In the genomic region with DNA sequence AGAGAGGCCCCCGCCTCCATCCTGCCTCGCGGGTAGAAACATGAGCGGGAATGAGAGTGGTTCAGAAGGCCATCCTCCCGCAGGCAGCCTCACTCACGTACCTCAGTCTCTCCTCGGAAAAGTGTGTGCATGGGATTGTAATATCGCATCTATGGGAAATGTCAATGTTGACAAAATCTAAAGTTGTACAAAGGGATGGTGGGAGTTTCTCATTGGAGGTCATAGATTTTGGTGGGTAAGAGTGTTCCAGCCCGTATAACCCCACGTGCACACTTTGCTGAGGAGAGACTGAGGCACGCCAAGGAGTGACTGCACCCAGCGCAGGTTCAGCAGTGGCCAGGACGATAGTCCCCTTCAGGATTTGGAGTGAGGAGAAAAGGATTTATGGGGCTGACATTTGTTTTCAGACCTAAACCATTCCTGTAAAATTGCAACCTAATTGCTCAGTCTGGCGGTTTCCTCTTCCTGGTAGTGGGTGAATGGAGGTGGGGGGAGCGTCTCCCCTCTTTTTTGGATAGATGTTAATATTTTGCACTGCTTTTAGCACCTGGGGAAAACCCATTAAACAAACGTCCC, we compare ENCODE assay signal across 13 cellular contexts. TPM values are rescaled to one million over a fixed set of nuclear protein-coding genes. Genes with fewer than 3 reads are reported as not detected.
DNase-seq lines count a peak whose midpoint lies in the region; ATAC-seq, FAIRE-seq and TF ChIP-seq lines count a peak whose summit lies in the region.
"Had no signal": no experiment of that assay in that cellular context is flagged by ENCODE, and none has a peak within 500 bp of the region (broad histone marks: within the 10 kb centered on the region; RNA-seq: fewer than 3 reads in every experiment).

No MANE protein-coding gene starts in this region.

- ATAC-seq in A549, result no peak
- no peak for ATAC-seq in CD8-positive, alpha-beta T cell
- no peak for ATAC-seq in esophagus mucosa
- no peak for ATAC-seq in GM19351 (IDR thresholded peaks at IDR 0.05; ENCODE audit: unreplicated experiment)
- no peak for ATAC-seq in HG02763 (IDR thresholded peaks at IDR 0.05; ENCODE audit: unreplicated experiment)

- H3K36me3 ChIP-seq in CD8-positive, alpha-beta T cell (ENCODE audit: insufficient read depth, low read length), result no peaks in the 10 kb centered on the region
- H3K36me3 ChIP-seq in WERI-Rb-1, result no peaks in the 10 kb centered on the region
- H3K36me3 ChIP-seq: left lung had no signal

- intact Hi-C loops in CD8-positive, alpha-beta T cell (cut with DNase I, micrococcal nuclease), result no loop called here

- TF ChIP-seq POLR2A in A549 (IDR thresholded peaks at IDR 0.05; ENCODE audit: low read length), result no peak

- H3K36me3 Mint-ChIP-seq in CD8-positive, alpha-beta T cell, result peaks cover 2% of the 10 kb centered on the region
- peaks cover 0 to 3% (median 0%) of the 10 kb centered on the region in 3 donors for H3K36me3 Mint-ChIP-seq in immature natural killer cell

- TF ChIP-seq RAD21 in A549 (conservative IDR thresholded peaks at IDR 0.05 in 1 of 2, IDR thresholded peaks at IDR 0.05 in 1 of 2), result no peak

- CTCF ChIA-PET in A549 (lab: Yijun Ruan, JAX), result interaction anchor here (0.7 kb wide), 1 partner anchor 176 kb away, joined by 4 read pairs; no protein-coding TSS in a partner anchor
- CTCF ChIA-PET in CD8-positive, alpha-beta T cell (lab: Charles Lee), result no interaction called here

- no peak overlapping the region for H3K4me3 ChIP-seq in A549
- H3K4me3 ChIP-seq in CD8-positive, alpha-beta T cell (ENCODE audit: low read depth, low read length), result no peak overlapping the region
- H3K4me3 ChIP-seq in WERI-Rb-1 (ENCODE audit: low read depth, low read length), result no peak overlapping the region
- H3K4me3 ChIP-seq: hepatocyte, left lung had no signal

- H3K27ac Mint-ChIP-seq in CD8-positive, alpha-beta T cell, result peak overlapping the region; percentile 75
- peak overlapping the region in 5 of 6 donors; percentile 87 to 96 (median 93) for H3K27ac Mint-ChIP-seq in immature natural killer cell

- H3K9me3 ChIP-seq in A549 (no peaks in the 10 kb centered on the region), WERI-Rb-1 (ENCODE audit: severe bottlenecking) (no peaks in the 10 kb centered on the region)
- H3K9me3 ChIP-seq in CD8-positive, alpha-beta T cell (ENCODE audit: low read length), result no peaks in the 10 kb centered on the region
- H3K9me3 ChIP-seq: left lung, SK-N-SH had no signal

- TF ChIP-seq CTCF in A549 (IDR thresholded peaks at IDR 0.05) (no peak), WERI-Rb-1 (IDR thresholded peaks at IDR 0.05; ENCODE audit: low read depth, low read length) (no peak)
- TF ChIP-seq CTCF in CD8-positive, alpha-beta T cell (IDR thresholded peaks at IDR 0.05), result no peak

- H3K9me3 Mint-ChIP-seq in CD8-positive, alpha-beta T cell, result no peaks in the 10 kb centered on the region
- H3K9me3 Mint-ChIP-seq in immature natural killer cell, result no peaks in the 10 kb centered on the region
- H3K9me3 Mint-ChIP-seq: neural crest cell had no signal

- H3K27me3 ChIP-seq in CD8-positive, alpha-beta T cell (ENCODE audit: insufficient read depth, low read length), result no peaks in the 10 kb centered on the region
- H3K27me3 ChIP-seq in WERI-Rb-1 (ENCODE audit: insufficient read depth, low read depth, severe bottlenecking), result no peaks in the 10 kb centered on the region
- H3K27me3 ChIP-seq: hepatocyte, left lung had no signal

- H3K4me1 Mint-ChIP-seq in CD8-positive, alpha-beta T cell (ENCODE audit: low read depth), result peaks cover 61% of the 10 kb centered on the region
- H3K4me1 Mint-ChIP-seq in immature natural killer cell, result peaks cover 71 to 78% of the 10 kb centered on the region in 2 donors

- H3K27ac ChIP-seq in A549, result peak overlapping the region in 1 of 2 experiments; percentile 87; a peak in 4 of 6 replicates
- H3K27ac ChIP-seq in CD8-positive, alpha-beta T cell (ENCODE audit: low read depth, low read length), result no peak overlapping the region
- peak overlapping the region; percentile 25; the same call in 1 of the 2 replicates for H3K27ac ChIP-seq in WERI-Rb-1
- H3K27ac ChIP-seq: hepatocyte had no signal

- H3K4me2 ChIP-seq in A549, result peak overlapping the region; percentile 77
- H3K4me2 ChIP-seq: hepatocyte, SK-N-SH had no signal

- no peaks in the 10 kb centered on the region for H3K27me3 Mint-ChIP-seq in CD8-positive, alpha-beta T cell (ENCODE audit: low read depth)
- H3K27me3 Mint-ChIP-seq in immature natural killer cell (ENCODE audit: low read depth in 3 of 3), result peaks cover 0 to 13% (median 5%) of the 10 kb centered on the region in 3 donors

- POLR2A ChIA-PET in A549 (lab: Yijun Ruan, JAX), result no interaction called here
- POLR2A ChIA-PET in CD8-positive, alpha-beta T cell (lab: Charles Lee), result no interaction called here

- no peak for FAIRE-seq in A549 (lab: Jason Lieb, UNC)

- 87% methylated on average over 16 of the region's 16 CpGs for WGBS in A549 (ENCODE audit: missing lambda C conversion rate)

- H3K4me3 Mint-ChIP-seq in CD8-positive, alpha-beta T cell, result peak overlapping the region; percentile 29
- peak overlapping the region; percentile 56 to 77 (median 73) for H3K4me3 Mint-ChIP-seq in immature natural killer cell
- H3K4me3 Mint-ChIP-seq: neural crest cell had no signal

- no peak for DNase-seq in A549 (ENCODE audit: low read depth in 1 of 2, low spot score in 1 of 2)
- no peak for DNase-seq in CD8-positive, alpha-beta T cell
- no peak for DNase-seq in WERI-Rb-1
- no peak for DNase-seq in immature natural killer cell
- DNase-seq in kidney tubule cell (ENCODE audit: low spot score), result no peak
- DNase-seq: C1 segment of cervical spinal cord, left lung, SK-N-SH had no signal

- peaks cover 39% of the 10 kb centered on the region for H3K4me1 ChIP-seq in A549
- H3K4me1 ChIP-seq in CD8-positive, alpha-beta T cell (ENCODE audit: insufficient read depth, low read length), result peaks cover 38% of the 10 kb centered on the region

- no peak for TF ChIP-seq EP300 in A549 (IDR thresholded peaks at IDR 0.05)

TF ChIP-seq in A549, 52 proteins besides CTCF, POLR2A, EP300 and RAD21:
- no peak for TF ChIP-seq RARB (CRISPR knock-in tag; IDR thresholded peaks at IDR 0.05)
- no peak for TF ChIP-seq FOSB (CRISPR knock-in tag; IDR thresholded peaks at IDR 0.05)
- TF ChIP-seq ZFP36 (IDR thresholded peaks at IDR 0.05; ENCODE audit: borderline replicate concordance, partially characterized antibody), result no peak
- TF ChIP-seq, protein P1, sequence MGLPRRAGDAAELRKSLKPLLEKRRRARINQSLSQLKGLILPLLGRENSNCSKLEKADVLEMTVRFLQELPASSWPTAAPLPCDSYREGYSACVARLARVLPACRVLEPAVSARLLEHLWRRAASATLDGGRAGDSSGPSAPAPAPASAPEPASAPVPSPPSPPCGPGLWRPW (IDR thresholded peaks at IDR 0.05), result no peak
- no peak for TF ChIP-seq ESRRA (IDR thresholded peaks at IDR 0.05; ENCODE audit: borderline replicate concordance, low read length)
- TF ChIP-seq, protein P2, sequence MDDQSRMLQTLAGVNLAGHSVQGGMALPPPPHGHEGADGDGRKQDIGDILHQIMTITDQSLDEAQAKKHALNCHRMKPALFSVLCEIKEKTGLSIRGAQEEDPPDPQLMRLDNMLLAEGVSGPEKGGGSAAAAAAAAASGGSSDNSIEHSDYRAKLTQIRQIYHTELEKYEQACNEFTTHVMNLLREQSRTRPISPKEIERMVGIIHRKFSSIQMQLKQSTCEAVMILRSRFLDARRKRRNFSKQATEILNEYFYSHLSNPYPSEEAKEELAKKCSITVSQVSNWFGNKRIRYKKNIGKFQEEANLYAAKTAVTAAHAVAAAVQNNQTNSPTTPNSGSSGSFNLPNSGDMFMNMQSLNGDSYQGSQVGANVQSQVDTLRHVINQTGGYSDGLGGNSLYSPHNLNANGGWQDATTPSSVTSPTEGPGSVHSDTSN (IDR thresholded peaks at IDR 0.05), result no peak
- no peak for TF ChIP-seq FOSL2 (IDR thresholded peaks at IDR 0.05)
- no peak for TF ChIP-seq FOSL2 (CRISPR knock-in tag; IDR thresholded peaks at IDR 0.05)
- no peak for TF ChIP-seq HOXB13 (CRISPR knock-in tag; IDR thresholded peaks at IDR 0.05; ENCODE audit: low read depth)
- TF ChIP-seq RFX5 (IDR thresholded peaks at IDR 0.05), result no peak

RNA-seq across cellular contexts. Expression of a gene that starts 59.6 kb away (rescaled TPM):
- 57.5 and 66.9 TPM in 2 replicates for polyA plus RNA-seq in A549 (2011; rRNA removed)
- 83.3 and 105 TPM in 2 replicates for polyA plus RNA-seq in A549 (2012; cell fraction: cytosol; rRNA removed)
- 194 and 199 TPM in 2 replicates for polyA plus RNA-seq in A549 (2012; cell fraction: nucleus; rRNA removed)
- polyA plus RNA-seq in A549 (2017; fragmentation: RNase III; extraction: RNeasy Plus Mini Kit Qiagen cat#74134 plus additional on column Dnase treatment), result 111 to 115 TPM (median 114 TPM) in 3 replicates
- 50.1 and 58.6 TPM in 2 replicates for polyA minus RNA-seq in A549 (2011; rRNA and poly(A)+ RNA removed)
- 10 to 100 TPM; 13.6 to 15.4 TPM for total RNA-seq in CD8-positive, alpha-beta T cell
- polyA plus RNA-seq in immature natural killer cell, result 10 to 100 TPM; 18.5 to 30.0 (median 22.5) TPM
- total RNA-seq in esophagus mucosa, result 37.6 TPM
